28 cellular contexts compared by ENCODE assay signal in genomic region chr5:21244982-21245381, GRCh38.
"Had no signal": no experiment of that assay in that cellular context is flagged by ENCODE, and none has a peak within 500 bp of the region (broad histone marks: within the 10 kb centered on the region; RNA-seq: fewer than 3 reads in every experiment).

No MANE protein-coding gene starts in this region.

- DNase-seq: natural killer cell; occipital lobe; ovary; posterior cingulate gyrus; retina; right lobe of liver; sigmoid colon; small intestine; stimulated activated CD4-positive, alpha-beta T cell treated with anti-CD3 and anti-CD28 coated beads, Interleukin-15, amount 100 ng/mL, for 24 hours; stimulated activated CD4-positive, alpha-beta T cell treated with anti-CD3 and anti-CD28 coated beads, Interleukin-2, amount 100 ng/mL, for 24 hours; stimulated activated CD4-positive, alpha-beta T cell treated with anti-CD3 and anti-CD28 coated beads, Interleukin-2, amount 100 ng/mL, for 48 hours; stimulated activated CD4-positive, alpha-beta T cell treated with anti-CD3 and anti-CD28 coated beads, Interleukin-4, amount 100 ng/mL, for 24 hours; stimulated activated naive B cell treated with anti-CD40 and anti-IgM and Interleukin-4, amounts not matched to agents 10 μg/mL and 1 μg/mL and 100 μg/mL, for 72 hours; stimulated activated naive CD4-positive, alpha-beta T cell treated with Interleukin-2 at 50 U/mL for 16 hours; stomach; thyroid gland; trophoblast cell; upper lobe of left lung had no signal

- H3K4me3 ChIP-seq: neural progenitor cell, ovary, right atrium auricular region, right lobe of liver, sigmoid colon, stomach, thoracic aorta, thyroid gland, tibial nerve, upper lobe of left lung, vagina had no signal

- H3K4me2 ChIP-seq: neural progenitor cell had no signal

- H3K27ac Mint-ChIP-seq: natural killer cell; nephron; neural progenitor cell; progenitor cell of endocrine pancreas; stimulated activated effector memory CD8-positive, alpha-beta T cell treated with anti-CD3 and anti-CD28 coated beads, Interleukin-12 subunit alpha, Interleukin-12 subunit beta, amount 100 ng/mL, for 72 hours; stimulated activated naive B cell treated with anti-CD40 and anti-IgM and Interleukin-4, amounts not matched to agents 10 μg/mL and 1 μg/mL and 100 μg/mL, for 72 hours; stimulated activated naive CD8-positive, alpha-beta T cell treated with anti-CD3 and anti-CD28 coated beads, Interleukin-15, Interleukin-2, amounts not matched to agents 100 ng/mL and 50 ng/mL, for 24 hours had no signal

- H3K9me3 Mint-ChIP-seq: nephron had no signal

- H3K9me3 ChIP-seq: ovary, right atrium auricular region, right lobe of liver, sigmoid colon, thoracic aorta, thyroid gland, upper lobe of left lung, vagina had no signal

- H3K79me2 ChIP-seq: parathyroid adenoma had no signal

- H3K4me3 Mint-ChIP-seq: natural killer cell; nephron; neural progenitor cell; stimulated activated effector memory CD8-positive, alpha-beta T cell treated with anti-CD3 and anti-CD28 coated beads, Interleukin-12 subunit alpha, Interleukin-12 subunit beta, amount 100 ng/mL, for 72 hours; stimulated activated naive B cell treated with anti-CD40 and anti-IgM and Interleukin-4, amounts not matched to agents 10 μg/mL and 1 μg/mL and 100 μg/mL, for 72 hours; stimulated activated naive CD8-positive, alpha-beta T cell treated with anti-CD3 and anti-CD28 coated beads, Interleukin-15, Interleukin-2, amounts not matched to agents 100 ng/mL and 50 ng/mL, for 24 hours had no signal

- H3K36me3 Mint-ChIP-seq: natural killer cell; neural progenitor cell; stimulated activated effector memory CD8-positive, alpha-beta T cell treated with anti-CD3 and anti-CD28 coated beads, Interleukin-12 subunit alpha, Interleukin-12 subunit beta, amount 100 ng/mL, for 72 hours; stimulated activated naive B cell treated with anti-CD40 and anti-IgM and Interleukin-4, amounts not matched to agents 10 μg/mL and 1 μg/mL and 100 μg/mL, for 72 hours had no signal

- H3K4me1 ChIP-seq: neural progenitor cell, parathyroid adenoma, right atrium auricular region, right lobe of liver, sigmoid colon, stomach, thyroid gland, tibial nerve, upper lobe of left lung, vagina had no signal

- H3K27me3 Mint-ChIP-seq: progenitor cell of endocrine pancreas; stimulated activated naive B cell treated with anti-CD40 and anti-IgM and Interleukin-4, amounts not matched to agents 10 μg/mL and 1 μg/mL and 100 μg/mL, for 72 hours; stimulated activated naive CD8-positive, alpha-beta T cell treated with anti-CD3 and anti-CD28 coated beads, Interleukin-15, Interleukin-2, amounts not matched to agents 100 ng/mL and 50 ng/mL, for 24 hours had no signal

- H2AFZ ChIP-seq: neural progenitor cell, parathyroid adenoma had no signal

- H3K27me3 ChIP-seq: neural progenitor cell, ovary, right atrium auricular region, right lobe of liver, sigmoid colon, stomach, thyroid gland, tibial nerve, upper lobe of left lung, vagina had no signal

- H3K36me3 ChIP-seq: neural progenitor cell, ovary, right atrium auricular region, right lobe of liver, sigmoid colon, stomach, thoracic aorta, thyroid gland, tibial nerve, upper lobe of left lung, vagina had no signal

- ATAC-seq: natural killer cell; right lobe of liver; stimulated activated effector memory CD8-positive, alpha-beta T cell treated with anti-CD3 and anti-CD28 coated beads, Interleukin-12 subunit alpha, Interleukin-12 subunit beta, amount 100 ng/mL, for 72 hours; stimulated activated naive B cell treated with anti-CD40 and anti-IgM and Interleukin-4, amounts not matched to agents 10 μg/mL and 1 μg/mL and 100 μg/mL, for 72 hours had no signal

- H3K9ac ChIP-seq: neural progenitor cell, parathyroid adenoma had no signal

- H3K27ac ChIP-seq: neural progenitor cell, ovary, parathyroid adenoma, right atrium auricular region, right lobe of liver, sigmoid colon, stomach, thoracic aorta, thyroid gland, tibial nerve, upper lobe of left lung, vagina had no signal

- H3K4me1 Mint-ChIP-seq: natural killer cell; nephron; stimulated activated effector memory CD8-positive, alpha-beta T cell treated with anti-CD3 and anti-CD28 coated beads, Interleukin-12 subunit alpha, Interleukin-12 subunit beta, amount 100 ng/mL, for 72 hours; stimulated activated naive B cell treated with anti-CD40 and anti-IgM and Interleukin-4, amounts not matched to agents 10 μg/mL and 1 μg/mL and 100 μg/mL, for 72 hours had no signal
